Comparison of ENCODE assay signal across 2 cellular contexts in genomic region chr1:184465489-184466146, GRCh38.
TF ChIP-seq lines count a peak whose summit lies in the region.

No MANE protein-coding gene starts in this region.

TF ChIP-seq in GM23338, 12 proteins besides CTCF, POLR2A, EP300 and RAD21:
- no peak for TF ChIP-seq POLR2AphosphoS5 (IDR thresholded peaks at IDR 0.05; ENCODE audit: low read depth)
- no peak for TF ChIP-seq STAT1 (IDR thresholded peaks at IDR 0.05; ENCODE audit: unreplicated experiment)

TF ChIP-seq in K562, 482 proteins besides CTCF, POLR2A, EP300 and RAD21 (continued from another document):
- TF ChIP-seq, protein P1, sequence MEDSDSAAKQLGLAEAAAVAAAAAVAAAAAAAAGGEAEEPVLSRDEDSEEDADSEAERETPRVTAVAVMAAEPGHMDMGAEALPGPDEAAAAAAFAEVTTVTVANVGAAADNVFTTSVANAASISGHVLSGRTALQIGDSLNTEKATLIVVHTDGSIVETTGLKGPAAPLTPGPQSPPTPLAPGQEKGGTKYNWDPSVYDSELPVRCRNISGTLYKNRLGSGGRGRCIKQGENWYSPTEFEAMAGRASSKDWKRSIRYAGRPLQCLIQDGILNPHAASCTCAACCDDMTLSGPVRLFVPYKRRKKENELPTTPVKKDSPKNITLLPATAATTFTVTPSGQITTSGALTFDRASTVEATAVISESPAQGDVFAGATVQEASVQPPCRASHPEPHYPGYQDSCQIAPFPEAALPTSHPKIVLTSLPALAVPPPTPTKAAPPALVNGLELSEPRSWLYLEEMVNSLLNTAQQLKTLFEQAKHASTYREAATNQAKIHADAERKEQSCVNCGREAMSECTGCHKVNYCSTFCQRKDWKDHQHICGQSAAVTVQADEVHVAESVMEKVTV (CRISPR knock-in tag; IDR thresholded peaks at IDR 0.05): 0 out of 2 replicates have a peak, but pooled peaks have one; percentile 22
TF ChIP-seq in K562: peak in this region for 1.
